Comparison of ENCODE assay signal across 19 cellular contexts in genomic region chr10:5737352-5737751, GRCh38. TPM values are rescaled to one million over a fixed set of nuclear protein-coding genes. Genes with fewer than 3 reads are reported as not detected.
DNase-seq lines count a peak whose midpoint lies in the region; ATAC-seq and TF ChIP-seq lines count a peak whose summit lies in the region.
"Had no signal": no experiment of that assay in that cellular context is flagged by ENCODE, and none has a peak within 500 bp of the region (broad histone marks: within the 10 kb centered on the region; RNA-seq: fewer than 3 reads in every experiment).

No MANE protein-coding gene starts in this region.

- H3K36me3 ChIP-seq in BE2C (peaks cover 51% of the 10 kb centered on the region), GM06990 (ENCODE audit: control insufficient read depth, insufficient read depth, low read length) (peaks cover 7% of the 10 kb centered on the region)
- H3K36me3 ChIP-seq: breast epithelium had no signal

- DNase-seq in BE2C: no peak
- DNase-seq in GM06990 (ENCODE audit: extremely low read depth, insufficient read length): no peak
- no peak for DNase-seq in memory B cell (ENCODE audit: low spot score in 2 of 2)
- DNase-seq in A172 (ENCODE audit: low spot score): no peak
- DNase-seq: activated CD4-positive, CD25-positive, alpha-beta regulatory T cell treated with anti-CD3 and anti-CD28 coated beads, Interleukin-2, amount 50 U/mL, for 72 hours; activated CD8-positive, alpha-beta memory T cell treated with anti-CD3 and anti-CD28 coated beads, Interleukin-2, amount 50 U/mL, for 4 hours; activated naive CD4-positive, alpha-beta T cell treated with anti-CD3 and anti-CD28 coated beads, Interleukin-2, amount 50 U/mL, for 16 hours; DMS 273 treated with DMSO at 0.1 percent for 48 hours; effector CD8-positive, alpha-beta T cell; NCI-H1048; posterior cingulate gyrus had no signal

- no peak for TF ChIP-seq POLR2A in GM18505 (IDR thresholded peaks at IDR 0.05; ENCODE audit: borderline replicate concordance, extremely low read depth, insufficient read depth, insufficient read length)

- TF ChIP-seq CTCF in BE2C (IDR thresholded peaks at IDR 0.05; ENCODE audit: low read depth, low read length) (peak; percentile 10; the same call in 1 of the 2 replicates), GM06990 (IDR thresholded peaks at IDR 0.05; ENCODE audit: insufficient read depth, low read length, poor library complexity, severe bottlenecking) (peak; percentile 40)

- no peak for ATAC-seq in activated T-helper 17 cell treated with anti-CD3 and anti-CD28 coated beads, Interleukin-2, amount 50 U/mL, for 72 hours (replicated peaks)
- ATAC-seq in memory B cell (ENCODE audit: low read depth) (peak; percentile 38), GM18520 (IDR thresholded peaks at IDR 0.05; ENCODE audit: unreplicated experiment) (no peak), GM18868 (IDR thresholded peaks at IDR 0.05; ENCODE audit: unreplicated experiment) (no peak), GM18505 (IDR thresholded peaks at IDR 0.05; ENCODE audit: unreplicated experiment) (no peak)
- ATAC-seq: T-cell had no signal

- no peaks in the 10 kb centered on the region for H3K9me3 Mint-ChIP-seq in activated T-helper 17 cell treated with anti-CD3 and anti-CD28 coated beads, Interleukin-2, amount 50 U/mL, for 72 hours
- H3K9me3 Mint-ChIP-seq in memory B cell: no peaks in the 10 kb centered on the region
- H3K9me3 Mint-ChIP-seq: T-cell had no signal

- peaks cover 96% of the 10 kb centered on the region for H3K36me3 Mint-ChIP-seq in activated T-helper 17 cell treated with anti-CD3 and anti-CD28 coated beads, Interleukin-2, amount 50 U/mL, for 72 hours (ENCODE audit: low read depth)
- peaks cover 23% of the 10 kb centered on the region for H3K36me3 Mint-ChIP-seq in memory B cell

- no peak overlapping the region for H3K4me3 ChIP-seq in BE2C (ENCODE audit: low read depth, low read length)
- no peak overlapping the region for H3K4me3 ChIP-seq in GM06990 (replicated peaks; ENCODE audit: low read depth, low read length)
- H3K4me3 ChIP-seq: breast epithelium, HAP-1, hepatocyte had no signal

- no peaks in the 10 kb centered on the region for H3K27me3 Mint-ChIP-seq in activated T-helper 17 cell treated with anti-CD3 and anti-CD28 coated beads, Interleukin-2, amount 50 U/mL, for 72 hours
- no peaks in the 10 kb centered on the region for H3K27me3 Mint-ChIP-seq in memory B cell
- H3K27me3 Mint-ChIP-seq: T-cell had no signal

- H3K4me1 Mint-ChIP-seq in activated T-helper 17 cell treated with anti-CD3 and anti-CD28 coated beads, Interleukin-2, amount 50 U/mL, for 72 hours: peaks cover 9% of the 10 kb centered on the region
- peaks cover 9% of the 10 kb centered on the region for H3K4me1 Mint-ChIP-seq in memory B cell

- H3K9me3 ChIP-seq in BE2C: no peaks in the 10 kb centered on the region
- H3K9me3 ChIP-seq: breast epithelium, HAP-1 had no signal

- H3K27me3 ChIP-seq in BE2C: no peaks in the 10 kb centered on the region
- H3K27me3 ChIP-seq in GM06990 (replicated peaks; ENCODE audit: control insufficient read depth, insufficient read depth, low read length): no peaks in the 10 kb centered on the region
- H3K27me3 ChIP-seq: breast epithelium, hepatocyte had no signal

- H3K4me3 Mint-ChIP-seq in activated T-helper 17 cell treated with anti-CD3 and anti-CD28 coated beads, Interleukin-2, amount 50 U/mL, for 72 hours: no peak overlapping the region
- no peak overlapping the region for H3K4me3 Mint-ChIP-seq in memory B cell
- H3K4me3 Mint-ChIP-seq: T-cell had no signal

- no peaks in the 10 kb centered on the region for H3K4me1 ChIP-seq in BE2C
- H3K4me1 ChIP-seq: breast epithelium, HAP-1 had no signal

- H3K27ac Mint-ChIP-seq in activated T-helper 17 cell treated with anti-CD3 and anti-CD28 coated beads, Interleukin-2, amount 50 U/mL, for 72 hours: peak overlapping the region; percentile 37
- peak overlapping the region; percentile 40 for H3K27ac Mint-ChIP-seq in memory B cell

RNA-seq across cellular contexts. Expression of gene TASOR2, which starts 52.7 kb away (rescaled TPM):
- 42.1 TPM for polyA plus RNA-seq in BE2C (2012; ENCODE audit: insufficient read depth, insufficient read length, low read depth)
- total RNA-seq in activated T-helper 17 cell treated with anti-CD3 and anti-CD28 coated beads, Interleukin-2, amount 50 U/mL, for 72 hours: 10 to 100 TPM; 48.9 to 51.6 TPM
- 59.0 and 77.7 TPM in 2 replicates for total RNA-seq in A172 (2014; rRNA removed; shearing (Covaris generic))
